33 cellular contexts compared by ENCODE assay signal in the genomic region with DNA sequence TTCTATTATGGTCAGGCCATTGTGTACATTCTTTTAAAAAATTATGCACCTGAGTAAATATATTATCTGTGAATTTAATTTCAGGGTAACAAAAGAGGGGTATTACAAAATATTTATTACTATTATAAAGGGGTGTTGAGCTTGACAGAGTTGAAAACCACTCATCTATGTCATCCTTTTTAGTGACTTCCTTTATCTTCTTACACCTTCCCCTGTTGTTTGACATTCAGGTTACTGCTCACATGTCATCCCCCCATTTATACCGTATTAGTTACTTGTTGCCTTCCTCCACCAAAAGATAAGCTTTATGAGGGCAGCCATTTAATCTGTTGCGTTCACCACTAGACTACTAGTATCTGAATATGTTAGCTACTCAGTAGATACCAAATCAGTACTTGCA.
"Had no signal": no experiment of that assay in that cellular context is flagged by ENCODE, and none has a peak within 500 bp of the region (broad histone marks: within the 10 kb centered on the region; RNA-seq: fewer than 3 reads in every experiment).

No MANE protein-coding gene starts in this region.

- H3K36me3 Mint-ChIP-seq: activated CD4-positive, alpha-beta memory T cell treated with anti-CD3 and anti-CD28 coated beads for 36 hours; activated naive CD8-positive, alpha-beta T cell treated with anti-CD3 and anti-CD28 coated beads for 36 hours had no signal

- H3K9me3 Mint-ChIP-seq: activated CD8-positive, alpha-beta T cell treated with anti-CD3 and anti-CD28 coated beads for 36 hours; activated naive CD4-positive, alpha-beta T cell treated with anti-CD3 and anti-CD28 coated beads for 36 hours; activated naive CD8-positive, alpha-beta T cell treated with anti-CD3 and anti-CD28 coated beads for 36 hours; activated T-cell treated with anti-CD3 and anti-CD28 coated beads, Interleukin-2, amount 50 U/mL, for 4 hours had no signal

- FAIRE-seq: astrocyte, TTC549 had no signal

- H3K4me3 Mint-ChIP-seq: activated B cell treated with CpG ODN at 0.5 μM for 24 hours; activated CD4-positive, alpha-beta memory T cell treated with anti-CD3 and anti-CD28 coated beads for 36 hours; activated CD4-positive, alpha-beta T cell treated with anti-CD3 and anti-CD28 coated beads, Interleukin-2, amount 10 ng/mL, durations not matched to agents 24 days and 14 days; activated CD8-positive, alpha-beta T cell treated with anti-CD3 and anti-CD28 coated beads for 36 hours; activated naive CD4-positive, alpha-beta T cell treated with anti-CD3 and anti-CD28 coated beads for 36 hours; activated naive CD8-positive, alpha-beta T cell treated with anti-CD3 and anti-CD28 coated beads for 36 hours; activated T-cell treated with anti-CD3 and anti-CD28 coated beads, Interleukin-2, amount 50 U/mL, for 4 hours; activated T-cell treated with anti-CD3 and anti-CD28 coated beads, Interleukin-2, amount 50 U/mL, for 72 hours; activated T-helper 1 cell treated with anti-CD3 and anti-CD28 coated beads, Interleukin-12 subunit alpha, Interleukin-12 subunit beta, Interleukin-2, Interleukin-4 antibody, amounts not matched to agents 30 ng/mL and 10 ng/mL and 1 ng/mL, durations not matched to agents 14 hours and 24 hours and 36 hours; activated T-helper 17 cell treated with anti-CD3 and anti-CD28 coated beads, Interleukin-2, amount 50 U/mL, for 72 hours; T-helper 2 cell treated with Interferon-gamma antibody and Interleukin-4, amounts not matched to agents 5 μg/mL and 100 μg/mL, for 36 hours had no signal

- H3K27me3 Mint-ChIP-seq: activated B cell treated with CpG ODN at 0.5 μM for 24 hours; activated CD8-positive, alpha-beta T cell treated with anti-CD3 and anti-CD28 coated beads for 36 hours; activated naive CD8-positive, alpha-beta T cell treated with anti-CD3 and anti-CD28 coated beads for 36 hours had no signal

- H3K4me1 Mint-ChIP-seq: activated CD4-positive, alpha-beta T cell treated with anti-CD3 and anti-CD28 coated beads, Interleukin-2, amount 10 ng/mL, durations not matched to agents 24 days and 14 days; activated naive CD8-positive, alpha-beta T cell treated with anti-CD3 and anti-CD28 coated beads for 36 hours had no signal

- DNase-seq: activated B cell treated with CpG ODN at 0.5 μM for 24 hours; activated CD4-positive, alpha-beta memory T cell treated with anti-CD3 and anti-CD28 coated beads for 36 hours; activated CD4-positive, alpha-beta T cell treated with anti-CD3 and anti-CD28 coated beads for 4 hours; activated CD4-positive, alpha-beta T cell treated with anti-CD3 and anti-CD28 coated beads, Interleukin-2, amount 10 ng/mL, durations not matched to agents 24 days and 14 days; activated CD4-positive, alpha-beta T cell treated with anti-CD3 and anti-CD28 coated beads, Interleukin-2, amount 50 U/mL, for 1 hour; activated CD4-positive, alpha-beta T cell treated with anti-CD3 and anti-CD28 coated beads, Interleukin-2, amount 50 U/mL, for 4 hours; activated CD4-positive, CD25-positive, alpha-beta regulatory T cell treated with anti-CD3 and anti-CD28 coated beads, Interleukin-2, amount 50 U/mL, for 72 hours; activated CD8-positive, alpha-beta memory T cell treated with anti-CD3 and anti-CD28 coated beads, Interleukin-2, amount 50 U/mL, for 4 hours; activated CD8-positive, alpha-beta T cell treated with anti-CD3 and anti-CD28 coated beads for 36 hours; activated effector memory CD4-positive, alpha-beta T cell treated with anti-CD3 and anti-CD28 coated beads, Interleukin-2, amount 50 U/mL, for 16 hours; activated gamma-delta T cell treated with Interleukin-2 at 50 U/mL for 16 hours; activated naive CD4-positive, alpha-beta T cell; activated naive CD4-positive, alpha-beta T cell treated with anti-CD3 and anti-CD28 coated beads for 36 hours; activated naive CD4-positive, alpha-beta T cell treated with anti-CD3 and anti-CD28 coated beads, Interleukin-2, amount 50 U/mL, for 16 hours; activated naive CD8-positive, alpha-beta T cell treated with anti-CD3 and anti-CD28 coated beads for 36 hours; activated T-cell treated with anti-CD3 and anti-CD28 coated beads for 4 hours; activated T-cell treated with anti-CD3 and anti-CD28 coated beads, Interleukin-2, amount 50 U/mL, for 1 hour; activated T-cell treated with anti-CD3 and anti-CD28 coated beads, Interleukin-2, amount 50 U/mL, for 4 hours; activated T-cell treated with anti-CD3 and anti-CD28 coated beads, Interleukin-2, amount 50 U/mL, for 72 hours; adrenal gland; amniotic stem cell; aorta; body of pancreas; brain microvascular endothelial cell; central memory CD4-positive, alpha-beta T cell; T-helper 2 cell; T-helper 9 cell had no signal

- ATAC-seq: activated CD8-positive, alpha-beta T cell treated with anti-CD3 and anti-CD28 coated beads for 36 hours; activated naive CD4-positive, alpha-beta T cell treated with anti-CD3 and anti-CD28 coated beads, Interleukin-2, amount 50 U/mL, for 72 hours; activated T-cell treated with anti-CD3 and anti-CD28 coated beads, Interleukin-2, amount 50 U/mL, for 4 hours; activated T-cell treated with anti-CD3 and anti-CD28 coated beads, Interleukin-2, amount 50 U/mL, for 72 hours; activated T-helper 17 cell treated with anti-CD3 and anti-CD28 coated beads, Interleukin-2, amount 50 U/mL, for 72 hours; body of pancreas had no signal

- H3K27ac Mint-ChIP-seq: activated B cell treated with CpG ODN at 0.5 μM for 24 hours; activated CD4-positive, alpha-beta memory T cell treated with anti-CD3 and anti-CD28 coated beads for 36 hours; activated CD4-positive, alpha-beta T cell treated with anti-CD3 and anti-CD28 coated beads, Interleukin-2, amount 10 ng/mL, durations not matched to agents 24 days and 14 days; activated CD8-positive, alpha-beta T cell treated with anti-CD3 and anti-CD28 coated beads for 36 hours; activated naive CD4-positive, alpha-beta T cell treated with anti-CD3 and anti-CD28 coated beads for 36 hours; activated naive CD4-positive, alpha-beta T cell treated with anti-CD3 and anti-CD28 coated beads, Interleukin-2, amount 50 U/mL, for 72 hours; activated naive CD8-positive, alpha-beta T cell treated with anti-CD3 and anti-CD28 coated beads for 36 hours; activated T-cell treated with anti-CD3 and anti-CD28 coated beads, Interleukin-2, amount 50 U/mL, for 72 hours; activated T-helper 1 cell treated with anti-CD3 and anti-CD28 coated beads, Interleukin-12 subunit alpha, Interleukin-12 subunit beta, Interleukin-2, Interleukin-4 antibody, amounts not matched to agents 30 ng/mL and 10 ng/mL and 1 ng/mL, durations not matched to agents 14 hours and 24 hours and 36 hours; activated T-helper 17 cell treated with anti-CD3 and anti-CD28 coated beads, Interleukin-2, amount 50 U/mL, for 72 hours; T-helper 2 cell treated with Interferon-gamma antibody and Interleukin-4, amounts not matched to agents 5 μg/mL and 100 μg/mL, for 36 hours had no signal
